26 cellular contexts compared by ENCODE assay signal in the genomic region with DNA sequence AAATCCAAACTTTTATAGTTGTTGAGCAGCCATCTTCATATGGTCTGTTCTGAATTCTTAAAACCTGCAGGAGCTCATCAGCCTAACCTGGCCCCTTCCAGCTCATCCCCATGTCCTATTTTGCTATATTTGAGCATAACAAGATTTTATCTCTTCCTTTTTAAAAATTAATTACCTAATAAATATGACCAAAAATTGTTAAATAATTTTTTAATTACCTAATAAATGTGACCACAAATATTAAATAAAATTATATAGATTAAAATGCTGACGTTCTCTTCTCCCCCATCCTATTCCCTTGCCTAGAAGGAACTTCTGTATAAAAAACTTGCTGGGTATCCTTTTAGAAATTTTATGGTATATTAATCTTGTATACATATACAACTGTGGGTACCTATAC. TPM values are rescaled to one million over a fixed set of nuclear protein-coding genes. Genes with fewer than 3 reads are reported as not detected.
DNase-seq lines count a peak whose midpoint lies in the region; ATAC-seq and TF ChIP-seq lines count a peak whose summit lies in the region.
"Had no signal": no experiment of that assay in that cellular context is flagged by ENCODE, and none has a peak within 500 bp of the region (broad histone marks: within the 10 kb centered on the region; RNA-seq: fewer than 3 reads in every experiment).

No MANE protein-coding gene starts in this region.

- H3K4me3 ChIP-seq in trophoblast cell (ENCODE audit: low read depth, low read length), result no peak overlapping the region
- H3K4me3 ChIP-seq: ascending aorta, cardiac muscle cell, colonic mucosa, GM23338, lung had no signal

- no peak overlapping the region for H3K9ac ChIP-seq in trophoblast cell (ENCODE audit: low read length)

- H4K12ac ChIP-seq in trophoblast cell (ENCODE audit: low read depth, low read length), result no peak overlapping the region

- no peaks in the 10 kb centered on the region for H3K9me3 ChIP-seq in trophoblast cell (ENCODE audit: insufficient read depth, low read depth, low read length)
- H3K9me3 ChIP-seq: ascending aorta, colonic mucosa had no signal

- no peak overlapping the region for H3K18ac ChIP-seq in trophoblast cell (ENCODE audit: low read length)

- H3K4ac ChIP-seq in trophoblast cell (ENCODE audit: low read depth, low read length), result no peak overlapping the region

- H3K4me1 Mint-ChIP-seq in stimulated activated naive CD8-positive, alpha-beta T cell treated with anti-CD3 and anti-CD28 coated beads, Interleukin-15, Interleukin-2, amounts not matched to agents 100 ng/mL and 50 ng/mL, for 24 hours (ENCODE audit: low read depth), result peaks cover 95% of the 10 kb centered on the region
- peaks cover 91 to 93% (median 91%) of the 10 kb centered on the region in 3 donors for H3K4me1 Mint-ChIP-seq in T-cell
- H3K4me1 Mint-ChIP-seq in activated naive CD8-positive, alpha-beta T cell treated with anti-CD3 and anti-CD28 coated beads for 36 hours, result peaks cover 86% of the 10 kb centered on the region

- H3K27me3 ChIP-seq in trophoblast cell (ENCODE audit: insufficient read depth, low read length), result no peaks in the 10 kb centered on the region
- H3K27me3 ChIP-seq: ascending aorta, cardiac muscle cell, colonic mucosa had no signal

- H2BK5ac ChIP-seq in trophoblast cell (ENCODE audit: low read depth, low read length, poor library complexity), result no peak overlapping the region

- H3K27me3 Mint-ChIP-seq in stimulated activated naive CD8-positive, alpha-beta T cell treated with anti-CD3 and anti-CD28 coated beads, Interleukin-15, Interleukin-2, amounts not matched to agents 100 ng/mL and 50 ng/mL, for 24 hours, result no peaks in the 10 kb centered on the region
- no peaks in the 10 kb centered on the region for H3K27me3 Mint-ChIP-seq in T-cell
- H3K27me3 Mint-ChIP-seq in activated naive CD8-positive, alpha-beta T cell treated with anti-CD3 and anti-CD28 coated beads for 36 hours, result no peaks in the 10 kb centered on the region
- H3K27me3 Mint-ChIP-seq: activated B cell treated with CpG ODN at 0.5 μM for 24 hours, type B pancreatic cell had no signal

- H3K4me2 ChIP-seq in trophoblast cell (ENCODE audit: low read length), result no peak overlapping the region
- H3K4me2 ChIP-seq: GM23338 had no signal

- H4K91ac ChIP-seq in trophoblast cell (ENCODE audit: low read depth, low read length), result no peak overlapping the region

- TF ChIP-seq CTCF in GM13976 (IDR thresholded peaks at IDR 0.05; ENCODE audit: borderline replicate concordance, control extremely low read depth, extremely low read depth, insufficient read depth, missing control alignments), result no peak

- peaks cover 2 to 3% of the 10 kb centered on the region in 2 experiments for H3K4me1 ChIP-seq in trophoblast cell (ENCODE audit: control insufficient read depth in 1 of 2, insufficient read depth in 2 of 2, low read length in 2 of 2)
- H3K4me1 ChIP-seq: ascending aorta, colonic mucosa had no signal

- H4K8ac ChIP-seq in trophoblast cell (ENCODE audit: low read depth, low read length), result no peak overlapping the region

- no peak overlapping the region for H2AFZ ChIP-seq in trophoblast cell (ENCODE audit: insufficient read depth, low read length, poor library complexity)
- H2AFZ ChIP-seq: GM23338 had no signal

- DNase-seq in stimulated activated naive CD8-positive, alpha-beta T cell treated with anti-CD3 and anti-CD28 coated beads, Interleukin-15, Interleukin-2, amounts not matched to agents 100 U/mL and 50 U/mL, for 24 hours, result no peak
- DNase-seq in T-cell (no peak), GM13976 (ENCODE audit: low spot score) (no peak), SIG-M5 treated with dmso at 0.1 percent for 504 hours (lab: John Stamatoyannopoulos, UW; ENCODE audit: unreplicated experiment) (no peak), trophoblast cell (no peak)
- no peak for DNase-seq in activated naive CD8-positive, alpha-beta T cell treated with anti-CD3 and anti-CD28 coated beads for 36 hours
- DNase-seq: activated B cell treated with CpG ODN at 0.5 μM for 24 hours, activated T-cell treated with anti-CD3 and anti-CD28 coated beads for 4 hours, C1 segment of cervical spinal cord, colonic mucosa, hippocampal formation, left cardiac atrium, NCI-H1436 treated with DMSO at 0.1 percent for 48 hours, NCI-H2081 treated with DMSO at 0.1 percent for 48 hours, NCI-H748 treated with DMSO at 0.1 percent for 48 hours, SIG-M5, substantia nigra had no signal

- no peak overlapping the region for H3K23ac ChIP-seq in trophoblast cell (ENCODE audit: low read length)

- peak overlapping the region; percentile 77 for H3K27ac Mint-ChIP-seq in stimulated activated naive CD8-positive, alpha-beta T cell treated with anti-CD3 and anti-CD28 coated beads, Interleukin-15, Interleukin-2, amounts not matched to agents 100 ng/mL and 50 ng/mL, for 24 hours
- H3K27ac Mint-ChIP-seq in T-cell, result peak overlapping the region; percentile 94
- H3K27ac Mint-ChIP-seq in activated naive CD8-positive, alpha-beta T cell treated with anti-CD3 and anti-CD28 coated beads for 36 hours, result peak overlapping the region; percentile 89
- H3K27ac Mint-ChIP-seq: GM23338, nephron, type B pancreatic cell had no signal

- no CpG with 5 or more reads among the region's 1 CpG for whole genome bisulfite sequencing in trophoblast cell (ENCODE audit: extremely low coverage, insufficient coverage, insufficient read length)

- no peak overlapping the region for H2BK12ac ChIP-seq in trophoblast cell (ENCODE audit: low read length)

- CTCF ChIA-PET in T-cell (lab: Charles Lee), result interaction anchor here in 1 of 2 donors (0.7 to 3.7 kb wide), 5 partner anchors 12 to 41 kb away, joined by 3 to 19 read pairs (median 3); no protein-coding TSS in a partner anchor

- in situ Hi-C loops in GM13976 (cut with MboI; ENCODE audit: low sequenced_read_pairs, unreplicated experiment), result no loop called here

- no peak overlapping the region for H3K27ac ChIP-seq in trophoblast cell (ENCODE audit: low read depth, low read length)
- H3K27ac ChIP-seq: ascending aorta, cardiac muscle cell, colonic mucosa, epithelial cell of prostate had no signal

- H3K9me3 Mint-ChIP-seq in stimulated activated naive CD8-positive, alpha-beta T cell treated with anti-CD3 and anti-CD28 coated beads, Interleukin-15, Interleukin-2, amounts not matched to agents 100 ng/mL and 50 ng/mL, for 24 hours, result no peaks in the 10 kb centered on the region
- H3K9me3 Mint-ChIP-seq in T-cell, result no peaks in the 10 kb centered on the region
- H3K9me3 Mint-ChIP-seq in activated naive CD8-positive, alpha-beta T cell treated with anti-CD3 and anti-CD28 coated beads for 36 hours, result peaks cover 6% of the 10 kb centered on the region
- H3K9me3 Mint-ChIP-seq: activated B cell treated with CpG ODN at 0.5 μM for 24 hours, GM23338, nephron had no signal

- ATAC-seq in stimulated activated naive CD8-positive, alpha-beta T cell treated with anti-CD3 and anti-CD28 coated beads, Interleukin-15, Interleukin-2, amounts not matched to agents 100 U/mL and 50 U/mL, for 24 hours, result no peak
- ATAC-seq in T-cell (replicated peaks in 1 of 4), result no peak
- ATAC-seq: GM23338, HepG2, left cardiac atrium had no signal

- no peak overlapping the region for H2AK5ac ChIP-seq in trophoblast cell (ENCODE audit: low read length)

- no peak overlapping the region for H3K4me3 Mint-ChIP-seq in stimulated activated naive CD8-positive, alpha-beta T cell treated with anti-CD3 and anti-CD28 coated beads, Interleukin-15, Interleukin-2, amounts not matched to agents 100 ng/mL and 50 ng/mL, for 24 hours
- H3K4me3 Mint-ChIP-seq in T-cell, result peak overlapping the region in 1 of 3 donors; percentile 88
- no peak overlapping the region for H3K4me3 Mint-ChIP-seq in activated naive CD8-positive, alpha-beta T cell treated with anti-CD3 and anti-CD28 coated beads for 36 hours
- H3K4me3 Mint-ChIP-seq: GM23338, nephron, type B pancreatic cell had no signal

- H3K79me1 ChIP-seq in trophoblast cell (ENCODE audit: low read length), result no peaks in the 10 kb centered on the region

- no peak overlapping the region for H3K14ac ChIP-seq in trophoblast cell (ENCODE audit: low read length)

- no peaks in the 10 kb centered on the region for H3K79me2 ChIP-seq in trophoblast cell (ENCODE audit: control insufficient read depth, insufficient read depth, low read length, poor library complexity)

- no peak overlapping the region for H2BK120ac ChIP-seq in trophoblast cell (ENCODE audit: insufficient read depth, low read length, poor library complexity)

- peaks cover 2 to 10% of the 10 kb centered on the region in 2 experiments for H3K36me3 ChIP-seq in trophoblast cell (ENCODE audit: control insufficient read depth in 1 of 2, insufficient read depth in 2 of 2, low read length in 2 of 2)
- H3K36me3 ChIP-seq: colonic mucosa had no signal

- peaks cover 62% of the 10 kb centered on the region for H3K36me3 Mint-ChIP-seq in stimulated activated naive CD8-positive, alpha-beta T cell treated with anti-CD3 and anti-CD28 coated beads, Interleukin-15, Interleukin-2, amounts not matched to agents 100 ng/mL and 50 ng/mL, for 24 hours (ENCODE audit: low read depth)
- peaks cover 64% of the 10 kb centered on the region for H3K36me3 Mint-ChIP-seq in T-cell
- peaks cover 83% of the 10 kb centered on the region for H3K36me3 Mint-ChIP-seq in activated naive CD8-positive, alpha-beta T cell treated with anti-CD3 and anti-CD28 coated beads for 36 hours

- POLR2A ChIA-PET in T-cell (lab: Charles Lee), result interaction anchor here (0.8 to 1.5 kb wide), 3 partner anchors 13 to 24 kb away, joined by 3 read pairs; no protein-coding TSS in a partner anchor

RNA-seq across cellular contexts. Expression of gene OXNAD1, which starts 43.7 kb away (rescaled TPM):
- 100 to 1,000 TPM in 3 of 5 donors, 10 to 100 TPM in 2; 78.5 to 218 (median 101) TPM for total RNA-seq in T-cell
- total RNA-seq in activated naive CD8-positive, alpha-beta T cell treated with anti-CD3 and anti-CD28 coated beads for 36 hours, result 10 to 100 TPM; 37.9 to 41.8 TPM
- polyA plus RNA-seq in trophoblast cell (2013), result 6.6 and 7.1 TPM in 2 replicates

RNA-seq across cellular contexts. Expression of gene DPH3, which starts 44.0 kb away (rescaled TPM):
- 10 to 100 TPM; 13.1 to 19.0 (median 14.4) TPM for total RNA-seq in T-cell
- total RNA-seq in activated naive CD8-positive, alpha-beta T cell treated with anti-CD3 and anti-CD28 coated beads for 36 hours, result 10 to 100 TPM; 28.2 to 28.7 TPM
- polyA plus RNA-seq in trophoblast cell (2013), result 27.3 and 28.8 TPM in 2 replicates
